ENCODE assay signal across 8 cellular contexts in the genomic region with DNA sequence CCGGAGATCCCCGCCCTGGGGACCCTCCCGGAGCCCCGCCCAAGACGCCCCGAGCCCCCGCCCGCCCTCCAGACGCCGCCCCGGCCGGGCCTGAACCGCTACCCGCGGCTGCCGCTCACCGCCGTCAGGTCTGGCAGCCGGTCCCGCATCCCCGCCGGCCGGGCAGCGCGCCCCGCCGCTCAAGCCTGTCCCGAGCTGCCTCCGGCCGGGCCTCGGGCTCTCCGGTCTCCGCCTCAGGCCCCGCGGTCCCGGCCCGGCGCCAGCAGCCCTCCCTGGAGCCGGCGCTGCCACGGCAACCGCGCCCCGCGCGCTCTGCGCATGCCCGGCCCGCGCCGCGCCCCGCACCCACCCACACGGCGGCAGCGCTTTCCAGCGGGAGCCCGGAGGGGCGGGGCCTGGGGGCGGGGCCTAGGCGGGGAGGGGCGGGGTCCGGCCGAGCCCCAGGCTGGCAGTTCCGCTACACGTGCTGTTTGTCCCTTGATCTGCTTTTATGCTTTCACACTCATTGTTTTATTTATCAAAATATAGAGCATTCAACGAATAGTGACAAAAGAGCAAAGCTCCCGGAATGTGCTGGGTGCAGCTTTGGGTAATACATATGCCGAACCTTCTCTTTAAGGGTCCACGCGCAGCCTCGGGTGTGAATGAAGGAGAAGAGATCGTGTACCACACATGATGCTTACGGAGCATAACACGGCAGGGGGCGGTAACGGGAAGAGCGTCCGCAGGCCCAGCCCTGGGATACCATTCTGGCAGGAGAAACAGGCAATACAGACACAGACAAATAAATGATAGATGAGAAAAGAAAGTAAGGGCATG. TPM values are rescaled to one million over a fixed set of nuclear protein-coding genes. Genes with fewer than 3 reads are reported as not detected.
DNase-seq lines count a peak whose midpoint lies in the region; ATAC-seq and TF ChIP-seq lines count a peak whose summit lies in the region.

A gene (minus strand): TSS at position 300 of the 819 bp plus-strand sequence. CDS start 151 bp downstream, at position 149.

- peak; percentile 54 for TF ChIP-seq CTCF in CD4-positive, alpha-beta T cell (IDR thresholded peaks at IDR 0.05)
- no peak for TF ChIP-seq CTCF in activated CD8-positive, alpha-beta T cell treated with anti-CD3 and anti-CD28 coated beads for 36 hours (IDR thresholded peaks at IDR 0.05)
- TF ChIP-seq CTCF in lung (IDR thresholded peaks at IDR 0.05; ENCODE audit: control extremely low read depth, extremely low read depth): no peak

- peak within 1 kb of the TSS; percentile 89 for H3K4me3 Mint-ChIP-seq in CD4-positive, alpha-beta T cell
- peak within 1 kb of the TSS; percentile 80 for H3K4me3 Mint-ChIP-seq in activated CD8-positive, alpha-beta T cell treated with anti-CD3 and anti-CD28 coated beads for 36 hours

- intact Hi-C loops in CD4-positive, alpha-beta T cell (cut with DNase I, micrococcal nuclease): loop anchor here (1.0 kb wide), 2 partner anchors 31 to 33 kb away; a partner anchor contains a TSS
- intact Hi-C loops in activated CD8-positive, alpha-beta T cell treated with anti-CD3 and anti-CD28 coated beads for 36 hours (cut with micrococcal nuclease): loop anchor here (5.0 kb wide), 1 partner anchor 33 kb away; a partner anchor contains a TSS

- ATAC-seq in CD4-positive, alpha-beta T cell (ENCODE audit: poor library complexity): peak; percentile 91
- ATAC-seq in GM19351 (IDR thresholded peaks at IDR 0.05; ENCODE audit: unreplicated experiment) (peak; percentile 74), HG03469 (IDR thresholded peaks at IDR 0.05; ENCODE audit: unreplicated experiment) (peak; percentile 76), lung (ENCODE audit: insufficient read depth, low FRiP score) (peak; percentile 95)
- peak; percentile 94 for ATAC-seq in activated CD8-positive, alpha-beta T cell treated with anti-CD3 and anti-CD28 coated beads for 36 hours

- no peaks in the 10 kb centered on the region for H3K27me3 ChIP-seq in CD4-positive, alpha-beta T cell (ENCODE audit: control insufficient read depth, insufficient read depth, low read length)
- H3K27me3 ChIP-seq in lung (ENCODE audit: control insufficient read depth, insufficient read depth): no peaks in the 10 kb centered on the region

- POLR2A ChIA-PET in CD4-positive, alpha-beta T cell (lab: Charles Lee): interaction anchor here (0.7 to 1.1 kb wide), 4 partner anchors 28 to 38 kb away, joined by 3 to 5 read pairs (median 4); no protein-coding TSS in a partner anchor
- POLR2A ChIA-PET in activated CD8-positive, alpha-beta T cell treated with anti-CD3 and anti-CD28 coated beads for 36 hours (lab: Charles Lee): interaction anchor here (1.1 to 4.9 kb wide), 8 partner anchors 10 to 39 kb away, joined by 3 to 15 read pairs (median 4); no protein-coding TSS in a partner anchor

- peak within 1 kb of the TSS; percentile 64 for H3K4me3 ChIP-seq in lung

- H3K27me3 Mint-ChIP-seq in CD4-positive, alpha-beta T cell: no peaks in the 10 kb centered on the region
- no peaks in the 10 kb centered on the region for H3K27me3 Mint-ChIP-seq in activated CD8-positive, alpha-beta T cell treated with anti-CD3 and anti-CD28 coated beads for 36 hours

- WGBS in lung, 2 donors: 1% methylated on average over 58 to 79 of the region's 79 CpGs

- H3K9me3 Mint-ChIP-seq in CD4-positive, alpha-beta T cell: no peaks in the 10 kb centered on the region
- H3K9me3 Mint-ChIP-seq in activated CD8-positive, alpha-beta T cell treated with anti-CD3 and anti-CD28 coated beads for 36 hours: no peaks in the 10 kb centered on the region

- CTCF ChIA-PET in CD4-positive, alpha-beta T cell (lab: Charles Lee): interaction anchor here (0.7 kb wide), 1 partner anchor 32 kb away, joined by 4 read pairs; a partner anchor contains a TSS
- CTCF ChIA-PET in activated CD8-positive, alpha-beta T cell treated with anti-CD3 and anti-CD28 coated beads for 36 hours (lab: Charles Lee): interaction anchor here (0.9 to 2.7 kb wide), 3 partner anchors 13 to 32 kb away, joined by 3 to 13 read pairs (median 5); no protein-coding TSS in a partner anchor

- peak within 1 kb of the TSS; percentile 63 for H3K27ac Mint-ChIP-seq in CD4-positive, alpha-beta T cell
- H3K27ac Mint-ChIP-seq in activated CD8-positive, alpha-beta T cell treated with anti-CD3 and anti-CD28 coated beads for 36 hours: peak within 1 kb of the TSS; percentile 65

- no peaks in the 10 kb centered on the region for H3K36me3 ChIP-seq in lung (ENCODE audit: control insufficient read depth in 2 of 2, insufficient read depth in 2 of 2, low read length in 2 of 2)

- no peaks in the 10 kb centered on the region for H3K36me3 Mint-ChIP-seq in CD4-positive, alpha-beta T cell (ENCODE audit: low read depth)
- H3K36me3 Mint-ChIP-seq in activated CD8-positive, alpha-beta T cell treated with anti-CD3 and anti-CD28 coated beads for 36 hours (ENCODE audit: low read depth): no peaks in the 10 kb centered on the region

- H3K4me1 Mint-ChIP-seq in CD4-positive, alpha-beta T cell (ENCODE audit: low read depth): peaks cover 27% of the 10 kb centered on the region
- H3K4me1 Mint-ChIP-seq in activated CD8-positive, alpha-beta T cell treated with anti-CD3 and anti-CD28 coated beads for 36 hours (ENCODE audit: low read depth): peaks cover 30% of the 10 kb centered on the region

- peak within 1 kb of the TSS; percentile 42 for H3K27ac ChIP-seq in CD4-positive, alpha-beta T cell (ENCODE audit: low read depth, low read length)
- peak within 1 kb of the TSS; percentile 62 to 78 for H3K27ac ChIP-seq in lung (ENCODE audit: low read depth in 1 of 2, low read length in 1 of 2)

- DNase-seq in CD4-positive, alpha-beta T cell: peak; percentile 77 to 93 (median 89)
- peak; percentile 82 for DNase-seq in NCI-H748 (lab: John Stamatoyannopoulos, UW; ENCODE audit: unreplicated experiment)
- peak; percentile 83 for DNase-seq in activated CD8-positive, alpha-beta T cell treated with anti-CD3 and anti-CD28 coated beads for 36 hours
- DNase-seq in ecto neural progenitor cell (ENCODE audit: low spot score): peak; percentile 97
- peak; percentile 84 for DNase-seq in lung (ENCODE audit: low spot score)
- peak; percentile 76 to 86 (median 84) for DNase-seq in stimulated activated CD4-positive, alpha-beta T cell treated with anti-CD3 and anti-CD28 coated beads, TNF-alpha, amount 100 ng/mL, for 24 hours (ENCODE audit: low read depth in 3 of 3)

- no peaks in the 10 kb centered on the region for H3K4me1 ChIP-seq in lung (ENCODE audit: control insufficient read depth in 2 of 2, insufficient read depth in 2 of 2, low read length in 2 of 2)

- no peaks in the 10 kb centered on the region for H3K9me3 ChIP-seq in CD4-positive, alpha-beta T cell (ENCODE audit: control insufficient read depth, low read length)
- no peaks in the 10 kb centered on the region for H3K9me3 ChIP-seq in lung (ENCODE audit: control insufficient read depth in 2 of 2, insufficient read depth in 1 of 2, low read length in 1 of 2)

RNA-seq across cellular contexts. Expression of the gene that starts here (rescaled TPM):
- 10 to 100 TPM; 13.4 to 14.1 TPM for total RNA-seq in CD4-positive, alpha-beta T cell
- 10 to 100 TPM; 11.8 to 12.4 TPM for total RNA-seq in activated CD8-positive, alpha-beta T cell treated with anti-CD3 and anti-CD28 coated beads for 36 hours
- total RNA-seq in lung: 10 to 100 TPM; 19.4 to 28.4 TPM
- polyA plus RNA-seq in lung: 10 to 100 TPM; 11.9 to 22.4 TPM

Comparison
In these comparisons a context has a peak if more than half of its experiments do, and no peak if none do; other contexts are left out.
1. Peak in every context shown above with its lines: DNase-seq, ATAC-seq, H3K4me3 ChIP-seq and H3K27ac ChIP-seq.